19 cellular contexts compared by ENCODE assay signal in the genomic region with DNA sequence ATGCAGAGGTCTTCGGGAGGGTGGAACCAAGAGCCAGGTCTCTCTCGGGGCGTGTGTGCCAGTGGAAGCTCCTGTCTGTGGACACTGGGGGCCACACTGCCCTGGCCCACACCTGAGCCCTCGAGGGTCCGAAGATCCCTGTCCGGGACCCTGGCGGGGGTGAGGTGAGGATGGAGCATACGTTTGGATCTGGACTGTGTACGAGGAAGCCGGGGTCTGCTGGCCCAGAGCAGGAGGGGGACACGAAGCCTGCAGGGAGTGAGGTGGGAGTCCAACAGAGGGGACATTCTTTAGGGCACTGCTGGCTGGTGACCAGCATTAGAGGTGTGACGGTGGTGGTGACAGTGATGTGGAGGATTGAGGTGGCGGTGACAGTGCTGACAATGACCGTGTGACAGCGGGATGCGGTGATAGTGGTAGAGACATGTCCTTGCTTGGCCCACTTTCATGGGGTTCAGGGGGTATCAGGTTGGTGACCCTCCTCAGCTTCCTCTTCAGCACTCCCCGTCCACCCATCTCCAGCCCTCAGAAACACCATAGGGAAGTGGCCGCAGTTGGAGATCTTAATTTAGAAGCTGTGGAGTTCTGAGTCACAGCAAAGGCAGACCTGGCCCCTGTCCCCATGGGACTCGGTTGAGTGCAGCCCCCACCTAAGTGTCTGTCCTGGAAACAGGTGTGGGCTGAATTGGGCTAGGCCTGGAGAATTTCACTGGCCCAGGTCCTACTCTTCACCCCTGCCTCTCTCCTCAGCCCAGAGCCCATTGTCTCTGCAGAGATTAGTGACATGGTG.
"Had no signal": no experiment of that assay in that cellular context is flagged by ENCODE, and none has a peak within 500 bp of the region (broad histone marks: within the 10 kb centered on the region; RNA-seq: fewer than 3 reads in every experiment).

No MANE protein-coding gene starts in this region.

- DNase-seq: activated CD4-positive, alpha-beta memory T cell treated with anti-CD3 and anti-CD28 coated beads for 36 hours; activated CD4-positive, alpha-beta T cell treated with anti-CD3 and anti-CD28 coated beads for 36 hours; activated CD8-positive, alpha-beta memory T cell treated with anti-CD3 and anti-CD28 coated beads, Interleukin-2, amount 10 ng/mL, durations not matched to agents 7 days and 5 days; activated T-cell treated with anti-CD3 and anti-CD28 coated beads, Interleukin-2, amount 50 U/mL, for 1 hour; adrenal gland; glutamatergic neuron; hypothalamus; kidney glomerular epithelial cell; naive thymus-derived CD4-positive, alpha-beta T cell; occipital lobe; SIG-M5; stimulated activated naive B cell treated with anti-CD40 and anti-IgM and Interleukin-4, amounts not matched to agents 10 μg/mL and 1 μg/mL and 100 μg/mL, for 72 hours; substantia nigra; transverse colon had no signal

- H3K4me1 ChIP-seq: adrenal gland had no signal

- H3K27ac ChIP-seq: adrenal gland, esophagus muscularis mucosa, transverse colon had no signal

- H3K27me3 ChIP-seq: adrenal gland, esophagus muscularis mucosa, transverse colon had no signal

- ATAC-seq: activated CD4-positive, alpha-beta T cell treated with anti-CD3 and anti-CD28 coated beads for 36 hours; activated CD8-positive, alpha-beta memory T cell treated with anti-CD3 and anti-CD28 coated beads, Interleukin-2, amount 10 ng/mL, durations not matched to agents 7 days and 5 days; naive thymus-derived CD4-positive, alpha-beta T cell; stimulated activated naive B cell treated with anti-CD40 and anti-IgM and Interleukin-4, amounts not matched to agents 10 μg/mL and 1 μg/mL and 100 μg/mL, for 72 hours had no signal

- H3K9me3 ChIP-seq: adrenal gland, esophagus muscularis mucosa, transverse colon had no signal

- H3K27me3 Mint-ChIP-seq: activated CD4-positive, alpha-beta memory T cell treated with anti-CD3 and anti-CD28 coated beads for 36 hours; activated CD8-positive, alpha-beta memory T cell treated with anti-CD3 and anti-CD28 coated beads, Interleukin-2, amount 10 ng/mL, durations not matched to agents 7 days and 5 days; activated naive CD4-positive, alpha-beta T cell treated with anti-CD3 and anti-CD28 coated beads, Interleukin-2, amount 50 U/mL, for 24 hours; stimulated activated naive B cell treated with anti-CD40 and anti-IgM and Interleukin-4, amounts not matched to agents 10 μg/mL and 1 μg/mL and 100 μg/mL, for 72 hours had no signal

- H3K27ac Mint-ChIP-seq: activated CD4-positive, alpha-beta memory T cell treated with anti-CD3 and anti-CD28 coated beads for 36 hours; activated CD4-positive, alpha-beta T cell treated with anti-CD3 and anti-CD28 coated beads for 36 hours; activated CD8-positive, alpha-beta memory T cell treated with anti-CD3 and anti-CD28 coated beads, Interleukin-2, amount 10 ng/mL, durations not matched to agents 7 days and 5 days; activated naive CD4-positive, alpha-beta T cell treated with anti-CD3 and anti-CD28 coated beads, Interleukin-2, amount 50 U/mL, for 24 hours; naive thymus-derived CD4-positive, alpha-beta T cell; progenitor cell of endocrine pancreas; stimulated activated naive B cell treated with anti-CD40 and anti-IgM and Interleukin-4, amounts not matched to agents 10 μg/mL and 1 μg/mL and 100 μg/mL, for 72 hours; T-helper 1 cell treated with Interleukin-12 subunit alpha and Interleukin-12 subunit beta and Interleukin-4 antibody, amounts not matched to agents 30 μg/mL and 1 μg/mL, for 36 hours had no signal

- H3K36me3 Mint-ChIP-seq: activated CD4-positive, alpha-beta memory T cell treated with anti-CD3 and anti-CD28 coated beads for 36 hours; activated CD8-positive, alpha-beta memory T cell treated with anti-CD3 and anti-CD28 coated beads, Interleukin-2, amount 10 ng/mL, durations not matched to agents 7 days and 5 days; activated naive CD4-positive, alpha-beta T cell treated with anti-CD3 and anti-CD28 coated beads, Interleukin-2, amount 50 U/mL, for 24 hours; naive thymus-derived CD4-positive, alpha-beta T cell; stimulated activated naive B cell treated with anti-CD40 and anti-IgM and Interleukin-4, amounts not matched to agents 10 μg/mL and 1 μg/mL and 100 μg/mL, for 72 hours had no signal

- H3K4me3 ChIP-seq: adrenal gland, esophagus muscularis mucosa, lung, transverse colon had no signal

- H3K9me3 Mint-ChIP-seq: activated CD4-positive, alpha-beta memory T cell treated with anti-CD3 and anti-CD28 coated beads for 36 hours; activated naive CD4-positive, alpha-beta T cell treated with anti-CD3 and anti-CD28 coated beads, Interleukin-2, amount 50 U/mL, for 24 hours; naive thymus-derived CD4-positive, alpha-beta T cell; stimulated activated naive B cell treated with anti-CD40 and anti-IgM and Interleukin-4, amounts not matched to agents 10 μg/mL and 1 μg/mL and 100 μg/mL, for 72 hours; T-helper 1 cell treated with Interleukin-12 subunit alpha and Interleukin-12 subunit beta and Interleukin-4 antibody, amounts not matched to agents 30 μg/mL and 1 μg/mL, for 36 hours had no signal

- H3K4me3 Mint-ChIP-seq: activated CD4-positive, alpha-beta memory T cell treated with anti-CD3 and anti-CD28 coated beads for 36 hours; activated CD4-positive, alpha-beta T cell treated with anti-CD3 and anti-CD28 coated beads for 36 hours; activated CD8-positive, alpha-beta memory T cell treated with anti-CD3 and anti-CD28 coated beads, Interleukin-2, amount 10 ng/mL, durations not matched to agents 7 days and 5 days; activated naive CD4-positive, alpha-beta T cell treated with anti-CD3 and anti-CD28 coated beads, Interleukin-2, amount 50 U/mL, for 24 hours; naive thymus-derived CD4-positive, alpha-beta T cell; stimulated activated naive B cell treated with anti-CD40 and anti-IgM and Interleukin-4, amounts not matched to agents 10 μg/mL and 1 μg/mL and 100 μg/mL, for 72 hours; T-helper 1 cell treated with Interleukin-12 subunit alpha and Interleukin-12 subunit beta and Interleukin-4 antibody, amounts not matched to agents 30 μg/mL and 1 μg/mL, for 36 hours had no signal

- H3K4me1 Mint-ChIP-seq: activated CD4-positive, alpha-beta T cell treated with anti-CD3 and anti-CD28 coated beads for 36 hours; activated CD8-positive, alpha-beta memory T cell treated with anti-CD3 and anti-CD28 coated beads, Interleukin-2, amount 10 ng/mL, durations not matched to agents 7 days and 5 days; activated naive CD4-positive, alpha-beta T cell treated with anti-CD3 and anti-CD28 coated beads, Interleukin-2, amount 50 U/mL, for 24 hours; naive thymus-derived CD4-positive, alpha-beta T cell had no signal

- H3K36me3 ChIP-seq: adrenal gland, esophagus muscularis mucosa, transverse colon had no signal
